18 cellular contexts compared by ENCODE assay signal in genomic region chr9:134028076-134028475, GRCh38. TPM values are rescaled to one million over a fixed set of nuclear protein-coding genes. Genes with fewer than 3 reads are reported as not detected.
DNase-seq lines count a peak whose midpoint lies in the region; TF ChIP-seq lines count a peak whose summit lies in the region.
"Had no signal": no experiment of that assay in that cellular context is flagged by ENCODE, and none has a peak within 500 bp of the region (broad histone marks: within the 10 kb centered on the region; RNA-seq: fewer than 3 reads in every experiment).

No MANE protein-coding gene starts in this region.

- no peak overlapping the region for H3K4me2 ChIP-seq in smooth muscle cell

- peaks cover 3 to 22% (median 7%) of the 10 kb centered on the region in 4 donors for H3K4me1 Mint-ChIP-seq in CD4-positive, alpha-beta memory T cell
- peaks cover 19% of the 10 kb centered on the region for H3K4me1 Mint-ChIP-seq in glutamatergic neuron (ENCODE audit: low read depth, unreplicated experiment)
- H3K4me1 Mint-ChIP-seq in neural crest cell: peaks cover 32% of the 10 kb centered on the region

- H3K27me3 Mint-ChIP-seq in CD4-positive, alpha-beta memory T cell: no peaks in the 10 kb centered on the region
- H3K27me3 Mint-ChIP-seq in glutamatergic neuron (ENCODE audit: unreplicated experiment) (peaks cover 14% of the 10 kb centered on the region), neural crest cell (ENCODE audit: low read depth) (no peaks in the 10 kb centered on the region)
- H3K27me3 Mint-ChIP-seq: stimulated activated naive B cell treated with anti-CD40 and anti-IgM and Interleukin-4, amounts not matched to agents 10 μg/mL and 1 μg/mL and 100 μg/mL, for 72 hours had no signal

- 94% methylated on average over 9 of the region's 9 CpGs for WGBS in smooth muscle cell (ENCODE audit: low lambda C conversion rate)

- peak overlapping the region in 1 of 7 donors; percentile 64 for H3K27ac Mint-ChIP-seq in CD4-positive, alpha-beta memory T cell
- H3K27ac Mint-ChIP-seq in glutamatergic neuron (ENCODE audit: unreplicated experiment) (peak overlapping the region; percentile 92), neural crest cell (ENCODE audit: unreplicated experiment) (peak overlapping the region; percentile 32)
- H3K27ac Mint-ChIP-seq: stimulated activated naive B cell treated with anti-CD40 and anti-IgM and Interleukin-4, amounts not matched to agents 10 μg/mL and 1 μg/mL and 100 μg/mL, for 72 hours had no signal

- CTCF ChIA-PET in CD4-positive, alpha-beta memory T cell (lab: Charles Lee; ENCODE audit: partially characterized antibody): no interaction called here

- no peaks in the 10 kb centered on the region for H3K9me3 ChIP-seq in CD4-positive, alpha-beta memory T cell (ENCODE audit: control insufficient read depth in 1 of 2, low read length in 2 of 2)
- H3K9me3 ChIP-seq in smooth muscle cell (replicated peaks; ENCODE audit: low read depth): no peaks in the 10 kb centered on the region
- H3K9me3 ChIP-seq: adrenal gland, breast epithelium, testis had no signal

- peaks cover 14% of the 10 kb centered on the region for H3K4me1 ChIP-seq in CD4-positive, alpha-beta memory T cell (ENCODE audit: insufficient read depth, low read length)
- peaks cover 6% of the 10 kb centered on the region for H3K4me1 ChIP-seq in smooth muscle cell (ENCODE audit: low read depth)
- H3K4me1 ChIP-seq: breast epithelium had no signal

- POLR2A ChIA-PET in CD4-positive, alpha-beta memory T cell (lab: Charles Lee; ENCODE audit: partially characterized antibody): interaction anchor here (2.2 kb wide), 1 partner anchor 38 kb away, joined by 6 read pairs; no protein-coding TSS in a partner anchor

- no peaks in the 10 kb centered on the region for H3K27me3 ChIP-seq in CD4-positive, alpha-beta memory T cell (ENCODE audit: insufficient read depth, low read length)
- no peaks in the 10 kb centered on the region for H3K27me3 ChIP-seq in smooth muscle cell (ENCODE audit: low read depth)
- H3K27me3 ChIP-seq: adrenal gland, breast epithelium, testis had no signal

- peak overlapping the region; percentile 5 to 63 (median 55) for H3K4me3 Mint-ChIP-seq in CD4-positive, alpha-beta memory T cell
- H3K4me3 Mint-ChIP-seq in glutamatergic neuron (ENCODE audit: unreplicated experiment): peak overlapping the region; percentile 58
- peak overlapping the region; percentile 80 for H3K4me3 Mint-ChIP-seq in neural crest cell
- H3K4me3 Mint-ChIP-seq: stimulated activated naive B cell treated with anti-CD40 and anti-IgM and Interleukin-4, amounts not matched to agents 10 μg/mL and 1 μg/mL and 100 μg/mL, for 72 hours had no signal

- H2AFZ ChIP-seq in smooth muscle cell (ENCODE audit: low read depth): no peak overlapping the region

- H3K36me3 ChIP-seq in CD4-positive, alpha-beta memory T cell (ENCODE audit: insufficient read depth, low read length): peaks cover 4% of the 10 kb centered on the region
- H3K36me3 ChIP-seq in smooth muscle cell (ENCODE audit: low read depth): no peaks in the 10 kb centered on the region
- H3K36me3 ChIP-seq: breast epithelium had no signal

- TF ChIP-seq CTCF in glutamatergic neuron (IDR thresholded peaks at IDR 0.05; ENCODE audit: partially characterized antibody, unreplicated experiment) (no peak), neural crest cell (conservative IDR thresholded peaks at IDR 0.05) (no peak), smooth muscle cell (IDR thresholded peaks at IDR 0.05; ENCODE audit: borderline replicate concordance, insufficient read depth, poor library complexity, severe bottlenecking) (no peak)

- H3F3A ChIP-seq in smooth muscle cell (ENCODE audit: low read depth): peaks cover 4% of the 10 kb centered on the region

- H3K36me3 Mint-ChIP-seq in CD4-positive, alpha-beta memory T cell: peaks cover 4 to 13% of the 10 kb centered on the region in 2 donors
- peaks cover 1% of the 10 kb centered on the region for H3K36me3 Mint-ChIP-seq in glutamatergic neuron (ENCODE audit: unreplicated experiment)
- peaks cover 8% of the 10 kb centered on the region for H3K36me3 Mint-ChIP-seq in neural crest cell (ENCODE audit: low read depth)

- no peak overlapping the region for H3K4me3 ChIP-seq in CD4-positive, alpha-beta memory T cell (ENCODE audit: low read length in 2 of 2)
- no peak overlapping the region for H3K4me3 ChIP-seq in smooth muscle cell
- H3K4me3 ChIP-seq: adrenal gland, breast epithelium, lung, skin epidermis, testis had no signal

- H3K9me3 Mint-ChIP-seq in CD4-positive, alpha-beta memory T cell: no peaks in the 10 kb centered on the region
- H3K9me3 Mint-ChIP-seq in glutamatergic neuron (ENCODE audit: unreplicated experiment) (peaks cover 11% of the 10 kb centered on the region), neural crest cell (no peaks in the 10 kb centered on the region)
- H3K9me3 Mint-ChIP-seq: stimulated activated naive B cell treated with anti-CD40 and anti-IgM and Interleukin-4, amounts not matched to agents 10 μg/mL and 1 μg/mL and 100 μg/mL, for 72 hours had no signal

- H3K27ac ChIP-seq in CD4-positive, alpha-beta memory T cell (ENCODE audit: low read depth, low read length): no peak overlapping the region
- no peak overlapping the region for H3K27ac ChIP-seq in smooth muscle cell (ENCODE audit: low read depth)
- H3K27ac ChIP-seq: adrenal gland, breast epithelium, skin epidermis, testis had no signal

- intact Hi-C loops in CD4-positive, alpha-beta memory T cell (cut with micrococcal nuclease): no loop called here

- H3K9ac ChIP-seq in smooth muscle cell (ENCODE audit: low read depth): no peak overlapping the region

- DNase-seq in CD4-positive, alpha-beta memory T cell: no peak
- peak; percentile 74 for DNase-seq in NCI-H2171 treated with DMSO at 0.1 percent for 48 hours (lab: John Stamatoyannopoulos, UW)
- no peak for DNase-seq in glutamatergic neuron
- no peak for DNase-seq in neural crest cell (ENCODE audit: low read depth, low spot score)
- no peak for DNase-seq in smooth muscle cell (lab: John Stamatoyannopoulos, UW; ENCODE audit: unreplicated experiment)
- DNase-seq in NCI-H1436 (lab: John Stamatoyannopoulos, UW): no peak
- no peak for DNase-seq in H4 (ENCODE audit: low spot score)
- DNase-seq: activated CD4-positive, alpha-beta T cell treated with anti-CD3 and anti-CD28 coated beads for 4 hours; cortex of kidney; KG1; NCI-H2227 treated with DMSO at 0.1 percent for 48 hours; SHP77 treated with DMSO at 0.1 percent for 48 hours; stimulated activated naive B cell treated with anti-CD40 and anti-IgM and Interleukin-4, amounts not matched to agents 10 μg/mL and 1 μg/mL and 100 μg/mL, for 72 hours had no signal

- no peaks in the 10 kb centered on the region for H4K20me1 ChIP-seq in smooth muscle cell (ENCODE audit: low read depth)

- no peaks in the 10 kb centered on the region for H3K79me2 ChIP-seq in smooth muscle cell (ENCODE audit: low read depth)

RNA-seq across cellular contexts. Expression of gene BRD3OS, which starts 2.8 kb away (rescaled TPM):
- total RNA-seq in CD4-positive, alpha-beta memory T cell: 10 to 100 TPM; 18.3 to 21.5 TPM
- polyA plus RNA-seq in CD4-positive, alpha-beta memory T cell: 10 to 100 TPM; 18.4 to 33.1 TPM
- total RNA-seq in glutamatergic neuron (ENCODE audit: unreplicated experiment): 31.6 TPM
- 25.9 and 30.7 TPM in 2 replicates for total RNA-seq in neural crest cell
- total RNA-seq in smooth muscle cell: 10.9 and 16.1 TPM in 2 replicates
- polyA plus RNA-seq in smooth muscle cell: 16.0 and 17.8 TPM in 2 replicates
- total RNA-seq in H4 (2014; rRNA removed; shearing (Covaris generic)): 23.1 and 26.4 TPM in 2 replicates

RNA-seq across cellular contexts. Expression of gene VAV2, which starts 36.0 kb away (rescaled TPM):
- total RNA-seq in CD4-positive, alpha-beta memory T cell: 1 to 10 TPM; 1.1 to 3.0 TPM
- under 1 TPM; 0.26 to 0.94 TPM for polyA plus RNA-seq in CD4-positive, alpha-beta memory T cell
- total RNA-seq in glutamatergic neuron (ENCODE audit: unreplicated experiment): 270 TPM
- 40.6 and 47.0 TPM in 2 replicates for total RNA-seq in neural crest cell
- total RNA-seq in smooth muscle cell: 26.2 and 27.4 TPM in 2 replicates
- 35.3 and 59.4 TPM in 2 replicates for polyA plus RNA-seq in smooth muscle cell
- total RNA-seq in H4 (2014; rRNA removed; shearing (Covaris generic)): 4.5 and 6.1 TPM in 2 replicates

RNA-seq across cellular contexts. Expression of gene BRD3, which starts 39.8 kb away (rescaled TPM):
- total RNA-seq in CD4-positive, alpha-beta memory T cell: 10 to 100 TPM; 40.8 to 48.5 TPM
- polyA plus RNA-seq in CD4-positive, alpha-beta memory T cell: 10 to 100 TPM; 16.0 to 20.2 TPM
- total RNA-seq in glutamatergic neuron (ENCODE audit: unreplicated experiment) (128 TPM), neural crest cell (73.2 and 77.6 TPM in 2 replicates), smooth muscle cell (6.8 and 9.2 TPM in 2 replicates)
- 28.8 and 34.1 TPM in 2 replicates for polyA plus RNA-seq in smooth muscle cell
- total RNA-seq in H4 (2014; rRNA removed; shearing (Covaris generic)): 2.5 TPM in 2 replicates
